In genomic region chr7:5773661-5774086, GRCh38 we compare ENCODE assay signal across 9 cellular contexts. TPM values are rescaled to one million over a fixed set of nuclear protein-coding genes. Genes with fewer than 3 reads are reported as not detected.
A peak's percentile ranks its signal among the peaks of the same experiment; 100 is the strongest.
DNase-seq lines count a peak whose midpoint lies in the region; ATAC-seq and TF ChIP-seq lines count a peak whose summit lies in the region.
"Had no signal": no experiment of that assay in that cellular context is flagged by ENCODE, and none has a peak within 500 bp of the region (broad histone marks: within the 10 kb centered on the region; RNA-seq: fewer than 3 reads in every experiment).

No MANE protein-coding gene starts in this region.

- H3K4me1 Mint-ChIP-seq in progenitor cell of endocrine pancreas (ENCODE audit: low read depth), result no peaks in the 10 kb centered on the region

- peak; percentile 94 for ATAC-seq in RWPE2 (ENCODE audit: low read depth)
- ATAC-seq in GM18909 (IDR thresholded peaks at IDR 0.05; ENCODE audit: poor library complexity, unreplicated experiment), result no peak
- no peak for ATAC-seq in HG02885 (IDR thresholded peaks at IDR 0.05; ENCODE audit: poor library complexity, unreplicated experiment)

- peak; percentile 78 for DNase-seq in GM04503 (ENCODE audit: low read depth)
- no peak for DNase-seq in RWPE2 (ENCODE audit: low spot score)
- peak; percentile 92 for DNase-seq in choroid plexus epithelial cell (ENCODE audit: low read depth)
- peak; percentile 23 to 51 (median 28) for DNase-seq in stimulated activated CD4-positive, alpha-beta T cell treated with anti-CD3 and anti-CD28 coated beads, Interleukin-12 subunit alpha, Interleukin-12 subunit beta, amount 100 ng/mL, for 48 hours (ENCODE audit: low read depth in 2 of 3, low spot score in 1 of 3)
- DNase-seq in NCI-H187 (lab: John Stamatoyannopoulos, UW), result no peak
- DNase-seq in progenitor cell of endocrine pancreas (ENCODE audit: low spot score, unreplicated experiment), result no peak
- DNase-seq: heart right ventricle had no signal

- TF ChIP-seq CTCF in RWPE2 (IDR thresholded peaks at IDR 0.05; ENCODE audit: poor library complexity, severe bottlenecking), result peak; percentile 11
- no peak for TF ChIP-seq CTCF in choroid plexus epithelial cell (conservative IDR thresholded peaks at IDR 0.05; ENCODE audit: low read depth, low read length)
- no peak for TF ChIP-seq CTCF in progenitor cell of endocrine pancreas (IDR thresholded peaks at IDR 0.05; ENCODE audit: unreplicated experiment)

- peaks cover 9% of the 10 kb centered on the region for H3K36me3 Mint-ChIP-seq in progenitor cell of endocrine pancreas (ENCODE audit: insufficient read depth)

- H3K9me3 ChIP-seq in RWPE2 (ENCODE audit: severe bottlenecking), result no peaks in the 10 kb centered on the region
- H3K9me3 ChIP-seq: heart right ventricle had no signal

- H3K36me3 ChIP-seq in RWPE2 (ENCODE audit: low read depth), result peaks cover 6% of the 10 kb centered on the region

- H3K27ac ChIP-seq in RWPE2 (ENCODE audit: poor library complexity, severe bottlenecking), result peak overlapping the region; percentile 37
- H3K27ac ChIP-seq: heart right ventricle had no signal

- no peaks in the 10 kb centered on the region for H3K9me3 Mint-ChIP-seq in progenitor cell of endocrine pancreas (ENCODE audit: low read depth)

- H3K27me3 Mint-ChIP-seq in progenitor cell of endocrine pancreas, result no peaks in the 10 kb centered on the region

- H3K27ac Mint-ChIP-seq in progenitor cell of endocrine pancreas, result no peak overlapping the region

- H3K4me1 ChIP-seq in RWPE2 (ENCODE audit: insufficient read depth, poor library complexity, severe bottlenecking), result peaks cover 6% of the 10 kb centered on the region

- H3K27me3 ChIP-seq in RWPE2 (ENCODE audit: insufficient read depth, poor library complexity, severe bottlenecking), result no peaks in the 10 kb centered on the region
- H3K27me3 ChIP-seq: heart right ventricle had no signal

- H3K4me3 ChIP-seq in RWPE2 (ENCODE audit: severe bottlenecking) (no peak overlapping the region), choroid plexus epithelial cell (ENCODE audit: low read depth, low read length) (no peak overlapping the region)
- H3K4me3 ChIP-seq: heart right ventricle had no signal

- H3K4me3 Mint-ChIP-seq in progenitor cell of endocrine pancreas (ENCODE audit: low read depth), result no peak overlapping the region

RNA-seq across cellular contexts. Expression of gene RNF216, which starts 7.8 kb away (rescaled TPM):
- total RNA-seq in progenitor cell of endocrine pancreas, result 38.3 and 39.8 TPM in 2 replicates

Comparison
In these comparisons a context has a peak if more than half of its experiments do, and no peak if none do; other contexts are left out.
1. DNase-seq: peak in GM04503 (single experiment), choroid plexus epithelial cell (single experiment) and stimulated activated CD4-positive, alpha-beta T cell treated with anti-CD3 and anti-CD28 coated beads, Interleukin-12 subunit alpha, Interleukin-12 subunit beta, amount 100 ng/mL, for 48 hours (3 of 3); none in RWPE2 (single experiment), NCI-H187 (0 of 2) and progenitor cell of endocrine pancreas (single experiment).